ENCODE assay signal across 31 cellular contexts in the genomic region with DNA sequence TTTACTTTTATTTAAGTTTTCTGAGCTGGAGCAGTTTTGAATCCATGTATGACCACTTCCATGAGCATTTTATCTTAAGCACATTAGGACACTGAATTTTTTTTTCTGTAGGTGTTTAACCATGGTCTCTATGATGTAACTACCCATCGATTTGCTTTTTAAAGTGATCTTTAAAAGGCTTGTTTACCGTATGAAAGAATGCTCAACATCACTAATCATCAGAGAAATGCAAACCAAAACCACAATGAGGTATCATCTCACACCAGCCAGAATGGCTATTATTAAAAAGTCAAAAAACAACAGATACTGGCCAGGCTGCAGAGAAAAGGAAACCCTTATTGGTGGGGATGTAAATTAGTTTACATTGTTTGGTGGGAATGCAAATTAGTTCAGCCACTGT.
"Had no signal": no experiment of that assay in that cellular context is flagged by ENCODE, and none has a peak within 500 bp of the region (broad histone marks: within the 10 kb centered on the region; RNA-seq: fewer than 3 reads in every experiment).

No MANE protein-coding gene starts in this region.

- H3K9me3 Mint-ChIP-seq: activated CD4-positive, alpha-beta memory T cell treated with anti-CD3 and anti-CD28 coated beads, Interleukin-2, amount 10 ng/mL, durations not matched to agents 7 days and 5 days; activated CD4-positive, alpha-beta T cell treated with anti-CD3 and anti-CD28 coated beads, Interleukin-2, amount 10 ng/mL, durations not matched to agents 7 days and 5 days; activated naive CD4-positive, alpha-beta T cell treated with anti-CD3 and anti-CD28 coated beads, Interleukin-2, amount 10 ng/mL, durations not matched to agents 7 days and 5 days; activated naive CD4-positive, alpha-beta T cell treated with anti-CD3 and anti-CD28 coated beads, Interleukin-2, amount 50 U/mL, for 72 hours; activated naive CD8-positive, alpha-beta T cell treated with anti-CD3 and anti-CD28 coated beads, Interleukin-2, amount 10 ng/mL, durations not matched to agents 7 days and 5 days; activated T-cell treated with anti-CD3 and anti-CD28 coated beads, Interleukin-2, amount 50 U/mL, for 24 hours; activated T-cell treated with anti-CD3 and anti-CD28 coated beads, Interleukin-2, amount 50 U/mL, for 72 hours had no signal

- H3K36me3 ChIP-seq: ascending aorta, breast epithelium, cardiac muscle cell, colonic mucosa, esophagus muscularis mucosa, gastrocnemius medialis, heart left ventricle had no signal

- H3K9me3 ChIP-seq: ascending aorta, breast epithelium, colonic mucosa, esophagus muscularis mucosa, gastrocnemius medialis, heart left ventricle had no signal

- ATAC-seq: activated naive CD4-positive, alpha-beta T cell treated with anti-CD3 and anti-CD28 coated beads, Interleukin-2, amount 50 U/mL, for 72 hours; activated T-cell treated with anti-CD3 and anti-CD28 coated beads, Interleukin-2, amount 50 U/mL, for 72 hours; foreskin keratinocyte; gastrocnemius medialis; heart left ventricle had no signal

- H3K27ac ChIP-seq: ascending aorta, breast epithelium, cardiac muscle cell, colonic mucosa, esophagus muscularis mucosa, foreskin keratinocyte, gastrocnemius medialis, heart left ventricle, VCaP had no signal

- H3K27me3 Mint-ChIP-seq: brain had no signal

- H3K27ac Mint-ChIP-seq: activated CD4-positive, alpha-beta memory T cell treated with anti-CD3 and anti-CD28 coated beads, Interleukin-2, amount 10 ng/mL, durations not matched to agents 7 days and 5 days; activated CD4-positive, alpha-beta T cell treated with anti-CD3 and anti-CD28 coated beads, Interleukin-2, amount 10 ng/mL, durations not matched to agents 7 days and 5 days; activated naive CD4-positive, alpha-beta T cell treated with anti-CD3 and anti-CD28 coated beads, Interleukin-2, amount 10 ng/mL, durations not matched to agents 7 days and 5 days; activated naive CD4-positive, alpha-beta T cell treated with anti-CD3 and anti-CD28 coated beads, Interleukin-2, amount 50 U/mL, for 72 hours; activated naive CD8-positive, alpha-beta T cell treated with anti-CD3 and anti-CD28 coated beads, Interleukin-2, amount 10 ng/mL, durations not matched to agents 7 days and 5 days; activated T-cell treated with anti-CD3 and anti-CD28 coated beads, Interleukin-2, amount 50 U/mL, for 24 hours; activated T-cell treated with anti-CD3 and anti-CD28 coated beads, Interleukin-2, amount 50 U/mL, for 72 hours; brain; WTC11 had no signal

- H3K4me1 Mint-ChIP-seq: activated naive CD4-positive, alpha-beta T cell treated with anti-CD3 and anti-CD28 coated beads, Interleukin-2, amount 10 ng/mL, durations not matched to agents 7 days and 5 days had no signal

- H3K4me3 ChIP-seq: ascending aorta, breast epithelium, cardiac muscle cell, colonic mucosa, esophagus muscularis mucosa, gastrocnemius medialis, heart left ventricle had no signal

- H3K4me1 ChIP-seq: ascending aorta, breast epithelium, colonic mucosa, foreskin keratinocyte, gastrocnemius medialis, heart left ventricle had no signal

- H3K36me3 Mint-ChIP-seq: activated naive CD4-positive, alpha-beta T cell treated with anti-CD3 and anti-CD28 coated beads, Interleukin-2, amount 10 ng/mL, durations not matched to agents 7 days and 5 days; activated naive CD4-positive, alpha-beta T cell treated with anti-CD3 and anti-CD28 coated beads, Interleukin-2, amount 50 U/mL, for 72 hours; activated naive CD8-positive, alpha-beta T cell treated with anti-CD3 and anti-CD28 coated beads, Interleukin-2, amount 10 ng/mL, durations not matched to agents 7 days and 5 days; brain; WTC11 had no signal

- H3K4me3 Mint-ChIP-seq: activated CD4-positive, alpha-beta memory T cell treated with anti-CD3 and anti-CD28 coated beads, Interleukin-2, amount 10 ng/mL, durations not matched to agents 7 days and 5 days; activated CD4-positive, alpha-beta T cell treated with anti-CD3 and anti-CD28 coated beads, Interleukin-2, amount 10 ng/mL, durations not matched to agents 7 days and 5 days; activated naive CD4-positive, alpha-beta T cell treated with anti-CD3 and anti-CD28 coated beads, Interleukin-2, amount 10 ng/mL, durations not matched to agents 7 days and 5 days; activated naive CD8-positive, alpha-beta T cell treated with anti-CD3 and anti-CD28 coated beads, Interleukin-2, amount 10 ng/mL, durations not matched to agents 7 days and 5 days; activated T-cell treated with anti-CD3 and anti-CD28 coated beads, Interleukin-2, amount 50 U/mL, for 24 hours; activated T-cell treated with anti-CD3 and anti-CD28 coated beads, Interleukin-2, amount 50 U/mL, for 72 hours; brain; WTC11 had no signal

- H3K27me3 ChIP-seq: ascending aorta, breast epithelium, colonic mucosa, foreskin keratinocyte, gastrocnemius medialis had no signal

- DNase-seq: activated CD4-positive, alpha-beta memory T cell treated with anti-CD3 and anti-CD28 coated beads, Interleukin-2, amount 10 ng/mL, durations not matched to agents 7 days and 5 days; activated CD4-positive, alpha-beta T cell treated with anti-CD3 and anti-CD28 coated beads for 1 hour; activated CD4-positive, alpha-beta T cell treated with anti-CD3 and anti-CD28 coated beads for 4 hours; activated CD4-positive, alpha-beta T cell treated with anti-CD3 and anti-CD28 coated beads, Interleukin-2, amount 10 ng/mL, durations not matched to agents 7 days and 5 days; activated CD4-positive, alpha-beta T cell treated with anti-CD3 and anti-CD28 coated beads, Interleukin-2, amount 50 U/mL, for 4 hours; activated CD8-positive, alpha-beta memory T cell treated with anti-CD3 and anti-CD28 coated beads, Interleukin-2, amount 50 U/mL, for 48 hours; activated gamma-delta T cell; activated naive CD4-positive, alpha-beta T cell; activated naive CD4-positive, alpha-beta T cell treated with anti-CD3 and anti-CD28 coated beads, Interleukin-2, amount 10 ng/mL, durations not matched to agents 7 days and 5 days; activated naive CD8-positive, alpha-beta T cell treated with anti-CD3 and anti-CD28 coated beads, Interleukin-2, amount 10 ng/mL, durations not matched to agents 7 days and 5 days; activated T-cell treated with anti-CD3 and anti-CD28 coated beads for 4 hours; activated T-cell treated with anti-CD3 and anti-CD28 coated beads, Interleukin-2, amount 50 U/mL, for 24 hours; activated T-cell treated with anti-CD3 and anti-CD28 coated beads, Interleukin-2, amount 50 U/mL, for 72 hours; central memory CD4-positive, alpha-beta T cell; cerebellar nuclear complex; colonic mucosa; effector memory CD4-positive, alpha-beta T cell; erythroblast; foreskin keratinocyte; gastrocnemius medialis; glutamatergic neuron; heart left ventricle; hypothalamus had no signal
